Comparison of ENCODE assay signal across 9 cellular contexts in genomic region chr5:97163360-97163764, GRCh38. TPM values are rescaled to one million over a fixed set of nuclear protein-coding genes. Genes with fewer than 3 reads are reported as not detected.
A peak's percentile ranks its signal among the peaks of the same experiment; 100 is the strongest.
DNase-seq lines count a peak whose midpoint lies in the region; ATAC-seq and TF ChIP-seq lines count a peak whose summit lies in the region.
"Had no signal": no experiment of that assay in that cellular context is flagged by ENCODE, and none has a peak within 500 bp of the region (broad histone marks: within the 10 kb centered on the region; RNA-seq: fewer than 3 reads in every experiment).

No MANE protein-coding gene starts in this region.

- intact Hi-C loops in CD4-positive, alpha-beta memory T cell (cut with micrococcal nuclease) = loop anchor here (1.0 to 10.0 kb wide), 8 partner anchors 166 to 1664 kb away; partner anchors contain the start of genes ERAP1 and RFESD
- intact Hi-C loops in MCF 10A (cut with micrococcal nuclease) = loop anchor here (5.0 to 10.0 kb wide), 3 partner anchors 166 to 819 kb away; partner anchors contain the start of gene LNPEP

- peak; percentile 71 for TF ChIP-seq CTCF in MCF 10A (IDR thresholded peaks at IDR 0.05; ENCODE audit: unreplicated experiment)

- peak overlapping the region in 1 of 7 donors; percentile 62 for H3K27ac Mint-ChIP-seq in CD4-positive, alpha-beta memory T cell
- no peak overlapping the region for H3K27ac Mint-ChIP-seq in MCF 10A (ENCODE audit: low read depth, unreplicated experiment)

- H3K36me3 Mint-ChIP-seq in CD4-positive, alpha-beta memory T cell = peaks cover 42 to 58% of the 10 kb centered on the region in 2 donors
- H3K36me3 Mint-ChIP-seq in MCF 10A (ENCODE audit: insufficient read depth, unreplicated experiment) = peaks cover 75% of the 10 kb centered on the region

- ATAC-seq in HG03139 (IDR thresholded peaks at IDR 0.05; ENCODE audit: unreplicated experiment) (no peak), HG03469 (IDR thresholded peaks at IDR 0.05; ENCODE audit: unreplicated experiment) (no peak)

- peak; percentile 35; the same call in 1 of the 2 replicates for TF ChIP-seq RAD21 in Ishikawa (IDR thresholded peaks at IDR 0.05; ENCODE audit: low read depth)

- H3K9me3 ChIP-seq in CD4-positive, alpha-beta memory T cell (ENCODE audit: control insufficient read depth in 1 of 2, low read length in 2 of 2) = no peaks in the 10 kb centered on the region

- H3K27me3 ChIP-seq in CD4-positive, alpha-beta memory T cell (ENCODE audit: insufficient read depth, low read length) = no peaks in the 10 kb centered on the region

- H3K9me3 Mint-ChIP-seq in CD4-positive, alpha-beta memory T cell = peaks cover 0 to 9% (median 3%) of the 10 kb centered on the region in 8 donors
- peaks cover under 1% of the 10 kb centered on the region for H3K9me3 Mint-ChIP-seq in MCF 10A (ENCODE audit: unreplicated experiment)

- no peak overlapping the region for H3K27ac ChIP-seq in CD4-positive, alpha-beta memory T cell (ENCODE audit: low read depth, low read length)
- H3K27ac ChIP-seq: skin epidermis had no signal

- CTCF ChIA-PET in CD4-positive, alpha-beta memory T cell (lab: Charles Lee; ENCODE audit: partially characterized antibody) = interaction anchor here (0.7 to 9.6 kb wide), 19 partner anchors 10 to 549 kb away, joined by 3 to 218 read pairs (median 4); partner anchors contain the start of genes ERAP2 and LIX1
- CTCF ChIA-PET in MCF 10A (lab: Yijun Ruan, JAX) = interaction anchor here (0.5 to 5.9 kb wide), 21 partner anchors 10 to 1718 kb away, joined by 3 to 79 read pairs (median 4); partner anchors contain the start of gene LIX1

- no TSS peak for BruUV-seq in MCF 10A (replicated peaks; lab: Mats Ljungman, UMichigan)

- peaks cover 8 to 27% (median 12%) of the 10 kb centered on the region in 4 donors for H3K4me1 Mint-ChIP-seq in CD4-positive, alpha-beta memory T cell
- peaks cover 5% of the 10 kb centered on the region for H3K4me1 Mint-ChIP-seq in MCF 10A (ENCODE audit: insufficient read depth, unreplicated experiment)

- H3K4me3 Mint-ChIP-seq in CD4-positive, alpha-beta memory T cell = no peak overlapping the region
- H3K4me3 Mint-ChIP-seq in MCF 10A (ENCODE audit: unreplicated experiment) = no peak overlapping the region

- no peaks in the 10 kb centered on the region for H3K27me3 Mint-ChIP-seq in CD4-positive, alpha-beta memory T cell
- no peaks in the 10 kb centered on the region for H3K27me3 Mint-ChIP-seq in MCF 10A (ENCODE audit: insufficient read depth, unreplicated experiment)

- POLR2A ChIA-PET in CD4-positive, alpha-beta memory T cell (lab: Charles Lee; ENCODE audit: partially characterized antibody) = interaction anchor here (1.5 kb wide), 1 partner anchor 412 kb away, joined by 3 read pairs; no protein-coding TSS in a partner anchor
- POLR2A ChIA-PET in MCF 10A (lab: Yijun Ruan, JAX) = interaction anchor here (0.7 kb wide), 1 partner anchor 399 kb away, joined by 3 read pairs; no protein-coding TSS in a partner anchor

- H3K4me1 ChIP-seq in CD4-positive, alpha-beta memory T cell (ENCODE audit: insufficient read depth, low read length) = peaks cover 12% of the 10 kb centered on the region

- no peak for TF ChIP-seq EP300 in Ishikawa (IDR thresholded peaks at IDR 0.05; ENCODE audit: borderline replicate concordance)

- H3K4me3 ChIP-seq in CD4-positive, alpha-beta memory T cell (ENCODE audit: low read length in 2 of 2) = no peak overlapping the region
- H3K4me3 ChIP-seq: skin epidermis had no signal

- DNase-seq in CD4-positive, alpha-beta memory T cell = peak in 4 of 5 donors; percentile 23 to 41 (median 32)
- DNase-seq in MCF 10A (ENCODE audit: unreplicated experiment) (peak; percentile 5), lung microvascular endothelial cell (ENCODE audit: low read depth in 2 of 2) (peak; percentile 21 to 41), ureter (ENCODE audit: low spot score) (no peak), pons (ENCODE audit: low spot score) (no peak)

- H3K36me3 ChIP-seq in CD4-positive, alpha-beta memory T cell (ENCODE audit: insufficient read depth, low read length) = peaks cover 19% of the 10 kb centered on the region

TF ChIP-seq in Ishikawa, 13 proteins besides CTCF, POLR2A, EP300 and RAD21:
- TF ChIP-seq USF1 (IDR thresholded peaks at IDR 0.05) (no peak), FOXM1 (IDR thresholded peaks at IDR 0.05; ENCODE audit: borderline replicate concordance, low read depth) (no peak), TCF12 (IDR thresholded peaks at IDR 0.05; ENCODE audit: low read depth) (no peak), TAF1 (IDR thresholded peaks at IDR 0.05; ENCODE audit: low read depth) (no peak), TEAD4 (IDR thresholded peaks at IDR 0.05) (no peak), REST (IDR thresholded peaks at IDR 0.05; ENCODE audit: low read depth) (no peak), NFIC (IDR thresholded peaks at IDR 0.05) (no peak), CREB1 (IDR thresholded peaks at IDR 0.05; ENCODE audit: low read depth) (no peak), ZBTB7A (IDR thresholded peaks at IDR 0.05; ENCODE audit: low read depth) (no peak), CEBPB (IDR thresholded peaks at IDR 0.05) (no peak), EGR1 (IDR thresholded peaks at IDR 0.05) (no peak), MAX (IDR thresholded peaks at IDR 0.05) (no peak), YY1 (IDR thresholded peaks at IDR 0.05; ENCODE audit: low read depth) (no peak)

RNA-seq across cellular contexts. Expression of gene RIOK2, which starts 19.7 kb away (rescaled TPM):
- total RNA-seq in CD4-positive, alpha-beta memory T cell = 10 to 100 TPM; 38.2 to 40.8 TPM
- polyA plus RNA-seq in CD4-positive, alpha-beta memory T cell = 10 to 100 TPM; 17.9 to 26.8 TPM
- 45.7 and 50.9 TPM in 2 replicates for total RNA-seq in MCF 10A (2022)
- total RNA-seq in lung microvascular endothelial cell = 11.8 and 15.1 TPM in 2 replicates
- 19.4 TPM for total RNA-seq in ureter

RNA-seq across cellular contexts. Expression of gene LIX1, which starts 21.0 kb away (rescaled TPM):
- total RNA-seq in CD4-positive, alpha-beta memory T cell = not detected
- not detected for polyA plus RNA-seq in CD4-positive, alpha-beta memory T cell
- total RNA-seq in MCF 10A (2022) (not detected in 2 replicates), lung microvascular endothelial cell (not detected in 2 replicates), ureter (not detected)

Comparison
In these comparisons a context has a peak if more than half of its experiments do, and no peak if none do; other contexts are left out.
1. DNase-seq: peak in CD4-positive, alpha-beta memory T cell (4 of 5), MCF 10A (single experiment) and lung microvascular endothelial cell (2 of 2); none in ureter (single experiment) and pons (single experiment).